In the genomic region with DNA sequence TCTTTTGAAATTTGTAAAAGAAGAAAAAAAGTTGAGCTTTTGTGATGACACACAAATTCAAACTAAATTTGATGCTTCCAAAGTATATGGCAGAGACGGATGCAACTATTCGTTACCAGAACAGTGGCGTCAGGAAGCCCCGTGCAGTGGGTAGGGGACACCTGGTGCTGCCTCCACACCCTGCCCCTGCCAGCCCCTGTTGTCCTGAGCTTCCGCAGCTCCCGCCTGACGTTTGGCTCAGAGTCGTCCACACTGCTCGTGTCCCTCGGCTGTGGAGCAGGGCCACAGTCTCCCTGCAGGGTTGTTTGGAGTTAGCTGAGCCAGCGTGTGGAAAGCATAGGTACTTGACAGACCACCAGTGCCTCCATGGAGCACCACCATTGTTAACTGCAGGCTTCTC, we compare ENCODE assay signal across 22 cellular contexts.
"Had no signal": no experiment of that assay in that cellular context is flagged by ENCODE, and none has a peak within 500 bp of the region (broad histone marks: within the 10 kb centered on the region; RNA-seq: fewer than 3 reads in every experiment).

No MANE protein-coding gene starts in this region.

- ATAC-seq: stimulated activated effector memory CD8-positive, alpha-beta T cell treated with anti-CD3 and anti-CD28 coated beads, Interleukin-12 subunit alpha, Interleukin-12 subunit beta, amount 100 ng/mL, for 72 hours; T-helper 17 cell had no signal

- H3K36me3 ChIP-seq: breast epithelium, left ventricle myocardium inferior, thoracic aorta had no signal

- H2AFZ ChIP-seq: parathyroid adenoma had no signal

- H3K4me1 ChIP-seq: parathyroid adenoma had no signal

- DNase-seq: activated CD4-positive, alpha-beta memory T cell treated with anti-CD3 and anti-CD28 coated beads, Interleukin-2, amount 10 ng/mL, durations not matched to agents 7 days and 5 days; activated CD4-positive, alpha-beta T cell treated with anti-CD3 and anti-CD28 coated beads, Interleukin-2, amount 10 ng/mL, durations not matched to agents 24 days and 14 days; activated CD4-positive, CD25-positive, alpha-beta regulatory T cell treated with anti-CD3 and anti-CD28 coated beads, Interleukin-2, amount 50 U/mL, for 72 hours; activated CD8-positive, alpha-beta memory T cell treated with anti-CD3 and anti-CD28 coated beads, Interleukin-2, amount 50 U/mL, for 48 hours; activated gamma-delta T cell; activated naive CD4-positive, alpha-beta T cell treated with anti-CD3 and anti-CD28 coated beads, Interleukin-2, amount 50 U/mL, for 16 hours; activated T-cell treated with anti-CD3 and anti-CD28 coated beads, Interleukin-2, amount 50 U/mL, for 24 hours; central memory CD4-positive, alpha-beta T cell; left ventricle myocardium inferior; naive B cell; nephron progenitor cell; right cardiac atrium; stimulated activated CD4-positive, alpha-beta T cell treated with anti-CD3 and anti-CD28 coated beads, Interleukin-4, amount 100 ng/mL, for 1 hour; T-helper 17 cell; T1000; WERI-Rb-1 had no signal

- H3K9ac ChIP-seq: parathyroid adenoma had no signal

- H3K27ac ChIP-seq: breast epithelium, left ventricle myocardium inferior, parathyroid adenoma, WERI-Rb-1 had no signal

- H3K9me3 ChIP-seq: breast epithelium, left ventricle myocardium inferior, thoracic aorta, upper lobe of left lung had no signal

- H3K27me3 ChIP-seq: breast epithelium, upper lobe of left lung had no signal

- FAIRE-seq: islet of Langerhans had no signal

- H3K4me3 ChIP-seq: breast epithelium, left ventricle myocardium inferior, upper lobe of left lung had no signal
